Comparison of ENCODE assay signal across 20 cellular contexts in the genomic region with DNA sequence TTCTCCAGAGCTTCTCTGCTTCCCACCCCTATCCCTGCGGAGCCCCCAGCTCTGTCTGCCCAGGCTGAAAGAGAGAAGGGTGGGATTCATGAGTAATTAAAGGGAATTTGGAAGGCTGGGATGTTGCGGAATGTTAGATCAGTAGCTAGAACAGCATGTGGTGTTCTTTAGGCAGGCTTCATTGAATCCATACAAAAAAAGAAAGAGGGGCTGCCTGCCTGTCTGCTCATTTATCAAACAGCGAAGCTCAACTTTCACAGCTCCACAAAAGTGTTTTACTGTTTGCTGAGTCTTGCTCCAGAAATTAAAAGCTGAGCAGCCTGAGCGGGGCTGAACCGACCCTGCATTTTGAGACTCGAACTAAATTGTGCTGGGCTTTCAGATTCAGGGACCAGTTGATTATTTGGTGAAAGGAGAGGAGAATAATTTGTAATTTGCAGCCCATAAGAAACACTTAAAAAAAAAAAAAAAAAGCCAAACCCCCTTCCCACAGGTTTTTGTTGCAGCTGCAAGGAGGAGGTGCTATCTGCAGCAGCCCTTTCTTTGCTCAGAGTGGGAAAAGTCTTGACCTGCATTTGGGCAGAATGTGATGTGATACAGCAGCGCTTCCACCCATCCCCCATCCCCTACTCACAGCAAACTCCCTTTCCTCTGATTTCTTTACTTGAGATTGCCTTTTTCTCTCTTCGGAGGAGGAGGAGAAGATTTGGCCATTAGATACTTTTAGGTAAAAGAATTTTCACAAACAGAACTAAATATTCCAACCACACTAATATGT.
DNase-seq lines count a peak whose midpoint lies in the region; ATAC-seq and TF ChIP-seq lines count a peak whose summit lies in the region.
"Had no signal": no experiment of that assay in that cellular context is flagged by ENCODE, and none has a peak within 500 bp of the region (broad histone marks: within the 10 kb centered on the region; RNA-seq: fewer than 3 reads in every experiment).

No MANE protein-coding gene starts in this region.

- no peak overlapping the region for H2AFZ ChIP-seq in GM23248
- H2AFZ ChIP-seq: parathyroid adenoma had no signal

- no peaks in the 10 kb centered on the region for H4K20me1 ChIP-seq in BLaER1 treated with 17β-estradiol and CSF1 and Interleukin-3, amounts not matched to agents 10 nM and 100 nM
- H4K20me1 ChIP-seq in GM23248 (ENCODE audit: insufficient read depth), result no peaks in the 10 kb centered on the region

- no peaks in the 10 kb centered on the region for H3K79me2 ChIP-seq in GM23248 (ENCODE audit: insufficient read depth)
- H3K79me2 ChIP-seq: parathyroid adenoma had no signal

- H3K27me3 ChIP-seq in BLaER1 treated with 17β-estradiol and CSF1 and Interleukin-3, amounts not matched to agents 10 nM and 100 nM, result peaks cover 0 to 9% (median 0%) of the 10 kb centered on the region in 11 experiments; a peak in 2 of 22 replicates
- H3K27me3 ChIP-seq in GM23248 (replicated peaks; ENCODE audit: insufficient read depth), result peaks cover 24% of the 10 kb centered on the region

- H3K36me3 ChIP-seq in BLaER1 treated with 17β-estradiol and CSF1 and Interleukin-3, amounts not matched to agents 10 nM and 100 nM, result no peaks in the 10 kb centered on the region
- no peaks in the 10 kb centered on the region for H3K36me3 ChIP-seq in GM23248 (ENCODE audit: low read depth)
- H3K36me3 ChIP-seq: lower lobe of right lung had no signal

- peaks cover 5% of the 10 kb centered on the region for H3K27me3 Mint-ChIP-seq in glutamatergic neuron (ENCODE audit: unreplicated experiment)
- no peaks in the 10 kb centered on the region for H3K27me3 Mint-ChIP-seq in neural crest cell (ENCODE audit: low read depth)

- H3K27ac ChIP-seq in BLaER1 treated with 17β-estradiol and CSF1 and Interleukin-3, amounts not matched to agents 10 nM and 100 nM, result no peak overlapping the region
- H3K27ac ChIP-seq in GM23248, result no peak overlapping the region
- H3K27ac ChIP-seq: epithelial cell of prostate, lower lobe of right lung, parathyroid adenoma had no signal

- intact Hi-C loops in Right ventricle myocardium inferior (cut with DNase I), result loop anchor here (10.0 kb wide), 1 partner anchor 242 kb away; no protein-coding TSS in a partner anchor

- no peak overlapping the region for H3K4me3 ChIP-seq in BLaER1 treated with 17β-estradiol and CSF1 and Interleukin-3, amounts not matched to agents 10 nM and 100 nM
- no peak overlapping the region for H3K4me3 ChIP-seq in GM23248
- H3K4me3 ChIP-seq: lower lobe of right lung had no signal

- H3K4me1 Mint-ChIP-seq in glutamatergic neuron (ENCODE audit: low read depth, unreplicated experiment) (peaks cover 8% of the 10 kb centered on the region), neural crest cell (peaks cover 73% of the 10 kb centered on the region)

- no peaks in the 10 kb centered on the region for H3K9me3 ChIP-seq in BLaER1 treated with 17β-estradiol and CSF1 and Interleukin-3, amounts not matched to agents 10 nM and 100 nM (replicated peaks in 1 of 11)
- no peaks in the 10 kb centered on the region for H3K9me3 ChIP-seq in GM23248 (ENCODE audit: low read depth)
- H3K9me3 ChIP-seq: lower lobe of right lung had no signal

- no peaks in the 10 kb centered on the region for H3K36me3 Mint-ChIP-seq in glutamatergic neuron (ENCODE audit: unreplicated experiment)
- peaks cover 17% of the 10 kb centered on the region for H3K36me3 Mint-ChIP-seq in neural crest cell (ENCODE audit: low read depth)
- H3K36me3 Mint-ChIP-seq: IgD-negative memory B cell had no signal

- H3F3A ChIP-seq in GM23248 (ENCODE audit: insufficient read depth), result no peaks in the 10 kb centered on the region

- ATAC-seq in GM21825 (IDR thresholded peaks at IDR 0.05; ENCODE audit: unreplicated experiment) (no peak), Right ventricle myocardium inferior (no peak)
- ATAC-seq: activated CD8-positive, alpha-beta T cell treated with anti-CD3 and anti-CD28 coated beads for 36 hours; HCT116; lower lobe of right lung had no signal

- DNase-seq in NCI-H69 (lab: John Stamatoyannopoulos, UW), result peak; percentile 23
- no peak for DNase-seq in glutamatergic neuron
- peak; percentile 16 for DNase-seq in neural crest cell (ENCODE audit: low read depth, low spot score)
- DNase-seq in Right ventricle myocardium inferior (ENCODE audit: missing footprints), result no peak
- no peak for DNase-seq in putamen (ENCODE audit: low spot score)
- no peak for DNase-seq in GM23248
- DNase-seq: activated CD4-positive, CD25-positive, alpha-beta regulatory T cell treated with anti-CD3 and anti-CD28 coated beads, Interleukin-2, amount 50 U/mL, for 72 hours; activated CD8-positive, alpha-beta T cell treated with anti-CD3 and anti-CD28 coated beads for 36 hours; activated naive CD4-positive, alpha-beta T cell; Calu3; dorsolateral prefrontal cortex; lower lobe of right lung; NCI-H1105 treated with DMSO at 0.1 percent for 48 hours; NCI-H774 had no signal

- H3K4me1 ChIP-seq in BLaER1 treated with 17β-estradiol and CSF1 and Interleukin-3, amounts not matched to agents 10 nM and 100 nM, result peaks cover 10 to 36% (median 31%) of the 10 kb centered on the region in 10 experiments
- H3K4me1 ChIP-seq in GM23248 (ENCODE audit: insufficient read depth), result no peaks in the 10 kb centered on the region
- H3K4me1 ChIP-seq: lower lobe of right lung, parathyroid adenoma had no signal

- H3K9ac ChIP-seq in BLaER1 treated with 17β-estradiol and CSF1 and Interleukin-3, amounts not matched to agents 10 nM and 100 nM, result no peak overlapping the region
- no peak overlapping the region for H3K9ac ChIP-seq in GM23248
- H3K9ac ChIP-seq: parathyroid adenoma had no signal

- no peak for TF ChIP-seq CTCF in glutamatergic neuron (IDR thresholded peaks at IDR 0.05; ENCODE audit: partially characterized antibody, unreplicated experiment)
- no peak for TF ChIP-seq CTCF in neural crest cell (conservative IDR thresholded peaks at IDR 0.05)

- no peak overlapping the region for H3K27ac Mint-ChIP-seq in glutamatergic neuron (ENCODE audit: unreplicated experiment)
- peak overlapping the region; percentile 96 for H3K27ac Mint-ChIP-seq in neural crest cell (ENCODE audit: unreplicated experiment)
- H3K27ac Mint-ChIP-seq: activated CD8-positive, alpha-beta T cell treated with anti-CD3 and anti-CD28 coated beads for 36 hours; IgD-negative memory B cell had no signal

- WGBS in GM23248 (ENCODE audit: low coverage in 1 of 2, low lambda C conversion rate in 2 of 2, missing lambda C conversion rate in 2 of 2), 2 experiments, result 7 to 10% methylated on average over 8 of the region's 8 CpGs

- H3K4me3 Mint-ChIP-seq in glutamatergic neuron (ENCODE audit: unreplicated experiment) (peak overlapping the region; percentile 14), neural crest cell (peak overlapping the region; percentile 69)
- H3K4me3 Mint-ChIP-seq: activated CD8-positive, alpha-beta T cell treated with anti-CD3 and anti-CD28 coated beads for 36 hours; IgD-negative memory B cell had no signal

- in situ Hi-C loops in GM23248 (cut with MboI), result no loop called here

- peak overlapping the region in 9 of 11 experiments; percentile 47 to 82 (median 72); a peak in 18 of 22 replicates for H3K4me2 ChIP-seq in BLaER1 treated with 17β-estradiol and CSF1 and Interleukin-3, amounts not matched to agents 10 nM and 100 nM
- no peak overlapping the region for H3K4me2 ChIP-seq in GM23248 (ENCODE audit: unreplicated experiment)

- H3K9me3 Mint-ChIP-seq in glutamatergic neuron (ENCODE audit: unreplicated experiment) (no peaks in the 10 kb centered on the region), neural crest cell (peaks cover 4% of the 10 kb centered on the region)
- H3K9me3 Mint-ChIP-seq: activated CD8-positive, alpha-beta T cell treated with anti-CD3 and anti-CD28 coated beads for 36 hours; IgD-negative memory B cell had no signal

- no peaks in the 10 kb centered on the region for H3K9me2 ChIP-seq in GM23248 (ENCODE audit: insufficient read depth)

Comparison
In these comparisons a context has a peak if more than half of its experiments do, and no peak if none do; other contexts are left out.
1. DNase-seq: peak in NCI-H69 (single experiment) and neural crest cell (single experiment); none in glutamatergic neuron (single experiment), Right ventricle myocardium inferior (single experiment), putamen (single experiment) and GM23248 (single experiment).